9 cellular contexts compared by ENCODE assay signal in the genomic region with DNA sequence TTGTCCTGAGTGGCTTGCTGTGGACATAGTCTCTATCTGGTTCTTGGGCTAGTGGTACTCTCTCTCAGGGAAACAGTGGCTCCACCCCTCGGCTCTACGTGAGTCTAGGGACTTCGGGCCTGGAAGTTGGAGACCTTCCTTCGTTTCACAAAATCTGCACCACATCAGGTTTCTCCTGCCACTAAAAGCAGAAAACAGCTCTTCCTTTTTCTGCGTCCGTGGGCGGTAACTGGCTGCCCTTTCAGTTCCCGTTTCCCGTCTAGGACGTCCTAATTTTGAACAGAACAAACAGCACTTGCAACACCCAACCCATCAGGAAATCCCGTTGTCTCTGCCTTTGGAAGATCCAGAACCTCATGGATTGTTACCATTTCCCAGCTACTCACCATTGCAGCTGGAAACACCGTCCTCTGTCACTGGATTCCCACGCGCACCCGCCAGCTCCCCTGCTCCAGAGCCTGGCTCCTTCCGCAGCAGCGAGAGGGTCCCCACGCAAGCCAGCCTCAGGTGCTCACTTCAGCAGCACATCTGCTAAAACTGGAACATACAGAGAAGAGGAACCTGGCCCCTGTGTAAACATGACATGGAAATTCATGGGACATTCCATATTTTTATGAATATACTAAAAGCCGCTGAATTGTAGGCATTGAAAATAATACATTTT.
A peak's percentile ranks its signal among the peaks of the same experiment; 100 is the strongest.
DNase-seq lines count a peak whose midpoint lies in the region; ATAC-seq and TF ChIP-seq lines count a peak whose summit lies in the region.
"Had no signal": no experiment of that assay in that cellular context is flagged by ENCODE, and none has a peak within 500 bp of the region (broad histone marks: within the 10 kb centered on the region; RNA-seq: fewer than 3 reads in every experiment).

No MANE protein-coding gene starts in this region.

- TF ChIP-seq POLR2A in lower leg skin (IDR thresholded peaks at IDR 0.05), result no peak

- H3K4me3 ChIP-seq in lower leg skin (ENCODE audit: low read depth, poor library complexity, severe bottlenecking), result no peak overlapping the region

- peak; percentile 92 for ATAC-seq in GM21723 (IDR thresholded peaks at IDR 0.05; ENCODE audit: unreplicated experiment)
- ATAC-seq: T-cell had no signal

- DNase-seq in GDM1 (lab: John Stamatoyannopoulos, UW) (peak; percentile 34), OCI-M1 (lab: John Stamatoyannopoulos, UW) (peak; percentile 56), lower leg skin (ENCODE audit: low spot score in 2 of 2) (peak; percentile 68 to 87), GOT3 (lab: John Stamatoyannopoulos, UW) (no peak), NCI-H2107 treated with DMSO at 0.1 percent for 48 hours (lab: John Stamatoyannopoulos, UW; ENCODE audit: unreplicated experiment) (no peak), ecto neural progenitor cell (ENCODE audit: low spot score) (no peak)
- no peak for DNase-seq in activated T-cell treated with anti-CD3 and anti-CD28 coated beads, Interleukin-2, amount 50 U/mL, for 1 hour

- 72 to 82% methylated on average over 19 of the region's 19 CpGs for WGBS in lower leg skin, 2 donors

- no peak for TF ChIP-seq CTCF in lower leg skin (IDR thresholded peaks at IDR 0.05)

- intact Hi-C loops in lower leg skin (cut with DNase I; ENCODE audit: low total_unique reads), result loop anchor here (10.0 kb wide), 1 partner anchor 240 kb away; no protein-coding TSS in a partner anchor

Comparison
In these comparisons a context has a peak if more than half of its experiments do, and no peak if none do; other contexts are left out.
1. DNase-seq: peak in GDM1 (single experiment), OCI-M1 (single experiment) and lower leg skin (2 of 2); none in GOT3 (single experiment), NCI-H2107 treated with DMSO at 0.1 percent for 48 hours (single experiment), ecto neural progenitor cell (single experiment) and activated T-cell treated with anti-CD3 and anti-CD28 coated beads, Interleukin-2, amount 50 U/mL, for 1 hour (single experiment).